ENCODE assay signal across 11 cellular contexts in genomic region chr3:50241163-50241562, GRCh38. TPM values are rescaled to one million over a fixed set of nuclear protein-coding genes. Genes with fewer than 3 reads are reported as not detected.
A peak's percentile ranks its signal among the peaks of the same experiment; 100 is the strongest.
DNase-seq lines count a peak whose midpoint lies in the region; ATAC-seq and TF ChIP-seq lines count a peak whose summit lies in the region.
"Had no signal": no experiment of that assay in that cellular context is flagged by ENCODE, and none has a peak within 500 bp of the region (broad histone marks: within the 10 kb centered on the region; RNA-seq: fewer than 3 reads in every experiment).

No MANE protein-coding gene starts in this region.

- no peaks in the 10 kb centered on the region for H3K27me3 ChIP-seq in BLaER1 treated with 17β-estradiol and CSF1 and Interleukin-3, amounts not matched to agents 10 nM and 100 nM
- H3K27me3 ChIP-seq in Loucy (ENCODE audit: insufficient read depth, low read length, poor library complexity, severe bottlenecking) = peaks cover 5% of the 10 kb centered on the region

- H3K27ac ChIP-seq in BLaER1 treated with 17β-estradiol and CSF1 and Interleukin-3, amounts not matched to agents 10 nM and 100 nM = peak overlapping the region; percentile 90 to 99 (median 94)

- H3K4me1 ChIP-seq in BLaER1 treated with 17β-estradiol and CSF1 and Interleukin-3, amounts not matched to agents 10 nM and 100 nM = peaks cover 73 to 86% (median 81%) of the 10 kb centered on the region in 10 experiments
- peaks cover 57% of the 10 kb centered on the region for H3K4me1 ChIP-seq in Loucy (ENCODE audit: insufficient read depth, low read length, poor library complexity, severe bottlenecking)

- H3K9me3 ChIP-seq in BLaER1 treated with 17β-estradiol and CSF1 and Interleukin-3, amounts not matched to agents 10 nM and 100 nM (replicated peaks in 1 of 11) = no peaks in the 10 kb centered on the region
- no peaks in the 10 kb centered on the region for H3K9me3 ChIP-seq in Loucy (ENCODE audit: insufficient read depth, low read depth, low read length)

- no peak overlapping the region for H3K4me3 Mint-ChIP-seq in chondrocyte (ENCODE audit: unreplicated experiment)
- H3K4me3 Mint-ChIP-seq in natural killer cell treated with Interleukin-12 subunit alpha and Interleukin-12 subunit beta and Interleukin-15 and Interleukin-18, amount 100 ng/mL, for 72 hours = peak overlapping the region; percentile 96

- peak overlapping the region; percentile 73 to 99 (median 97) for H3K9ac ChIP-seq in BLaER1 treated with 17β-estradiol and CSF1 and Interleukin-3, amounts not matched to agents 10 nM and 100 nM
- H3K9ac ChIP-seq in Loucy (ENCODE audit: low read depth, low read length, poor library complexity, severe bottlenecking) = peak overlapping the region; percentile 56

- H3K36me3 Mint-ChIP-seq in chondrocyte (ENCODE audit: low read depth) = peaks cover 5% of the 10 kb centered on the region
- H3K36me3 Mint-ChIP-seq in natural killer cell treated with Interleukin-12 subunit alpha and Interleukin-12 subunit beta and Interleukin-15 and Interleukin-18, amount 100 ng/mL, for 72 hours = no peaks in the 10 kb centered on the region

- H4K20me1 ChIP-seq in BLaER1 treated with 17β-estradiol and CSF1 and Interleukin-3, amounts not matched to agents 10 nM and 100 nM = peaks cover 54 to 98% (median 76%) of the 10 kb centered on the region in 11 experiments
- peaks cover 90% of the 10 kb centered on the region for H4K20me1 ChIP-seq in Loucy (ENCODE audit: insufficient read depth, low read length, poor library complexity, severe bottlenecking)

- peaks cover 21 to 65% (median 44%) of the 10 kb centered on the region in 11 experiments; a peak in 20 of 22 replicates for H3K36me3 ChIP-seq in BLaER1 treated with 17β-estradiol and CSF1 and Interleukin-3, amounts not matched to agents 10 nM and 100 nM
- peaks cover 9% of the 10 kb centered on the region; the same call in 1 of the 2 replicates for H3K36me3 ChIP-seq in Loucy (ENCODE audit: insufficient read depth, low read length)

- no peak for ATAC-seq in natural killer cell treated with Interleukin-12 subunit alpha and Interleukin-12 subunit beta and Interleukin-15 and Interleukin-18, amount 100 ng/mL, for 72 hours
- ATAC-seq in GM19452 (IDR thresholded peaks at IDR 0.05; ENCODE audit: unreplicated experiment) (no peak), GM18517 (IDR thresholded peaks at IDR 0.05; ENCODE audit: unreplicated experiment) (no peak)

- DNase-seq in chondrocyte (ENCODE audit: low spot score) (no peak), GF-D8 (lab: John Stamatoyannopoulos, UW) (no peak), midbrain (lab: John Stamatoyannopoulos, UW) (no peak)
- DNase-seq in natural killer cell treated with Interleukin-12 subunit alpha and Interleukin-12 subunit beta and Interleukin-15 and Interleukin-18, amount 100 ng/mL, for 72 hours (ENCODE audit: low spot score) = no peak
- DNase-seq: HCEC 1CT, T1000 had no signal

- TF ChIP-seq CTCF in Loucy (conservative IDR thresholded peaks at IDR 0.05; ENCODE audit: low read length) (no peak), chondrocyte (IDR thresholded peaks at IDR 0.05) (no peak)

- H2AFZ ChIP-seq in Loucy (ENCODE audit: low read length) = no peak overlapping the region

- peak overlapping the region; percentile 84 for H3K27ac Mint-ChIP-seq in chondrocyte (ENCODE audit: unreplicated experiment)
- peak overlapping the region; percentile 97 to 99 for H3K27ac Mint-ChIP-seq in natural killer cell treated with Interleukin-12 subunit alpha and Interleukin-12 subunit beta and Interleukin-15 and Interleukin-18, amount 100 ng/mL, for 72 hours

- no peaks in the 10 kb centered on the region for H3K27me3 Mint-ChIP-seq in chondrocyte (ENCODE audit: low read depth)
- no peaks in the 10 kb centered on the region for H3K27me3 Mint-ChIP-seq in natural killer cell treated with Interleukin-12 subunit alpha and Interleukin-12 subunit beta and Interleukin-15 and Interleukin-18, amount 100 ng/mL, for 72 hours

- H3F3A ChIP-seq in Loucy (ENCODE audit: low read depth) = peaks cover 3% of the 10 kb centered on the region; the same call in 1 of the 2 replicates

- no peaks in the 10 kb centered on the region for H3K9me3 Mint-ChIP-seq in chondrocyte (ENCODE audit: low read depth)
- H3K9me3 Mint-ChIP-seq in natural killer cell treated with Interleukin-12 subunit alpha and Interleukin-12 subunit beta and Interleukin-15 and Interleukin-18, amount 100 ng/mL, for 72 hours = no peaks in the 10 kb centered on the region

- H3K9me2 ChIP-seq in Loucy (replicated peaks; ENCODE audit: low read depth, low read length) = no peaks in the 10 kb centered on the region

- peak overlapping the region in 7 of 10 experiments; percentile 33 to 100 (median 52); a peak in 11 of 20 replicates for H3K4me3 ChIP-seq in BLaER1 treated with 17β-estradiol and CSF1 and Interleukin-3, amounts not matched to agents 10 nM and 100 nM
- peak overlapping the region; percentile 32 for H3K4me3 ChIP-seq in Loucy (ENCODE audit: low read length, poor library complexity, severe bottlenecking)

- peaks cover 96% of the 10 kb centered on the region for H3K79me2 ChIP-seq in Loucy (ENCODE audit: insufficient read depth, low read length)

- H3K4me2 ChIP-seq in BLaER1 treated with 17β-estradiol and CSF1 and Interleukin-3, amounts not matched to agents 10 nM and 100 nM = peak overlapping the region; percentile 90 to 100 (median 97)
- H3K4me2 ChIP-seq in Loucy (ENCODE audit: low read depth, low read length, poor library complexity, severe bottlenecking) = peak overlapping the region; percentile 99

- H3K4me1 Mint-ChIP-seq in chondrocyte (ENCODE audit: low read depth) = peaks cover 65% of the 10 kb centered on the region
- peaks cover 61 to 65% of the 10 kb centered on the region in 2 donors for H3K4me1 Mint-ChIP-seq in natural killer cell treated with Interleukin-12 subunit alpha and Interleukin-12 subunit beta and Interleukin-15 and Interleukin-18, amount 100 ng/mL, for 72 hours (ENCODE audit: low read depth in 2 of 2)

RNA-seq across cellular contexts. Expression of gene GNAI2, which starts 5.2 kb away (rescaled TPM):
- 388 to 444 TPM (median 443 TPM) in 3 replicates for total RNA-seq in chondrocyte
- 100 to 1,000 TPM; 331 to 413 TPM for total RNA-seq in natural killer cell treated with Interleukin-12 subunit alpha and Interleukin-12 subunit beta and Interleukin-15 and Interleukin-18, amount 100 ng/mL, for 72 hours

RNA-seq across cellular contexts. Expression of gene SEMA3B, which starts 27.8 kb away (rescaled TPM):
- 9.6 to 16.4 TPM (median 14.9 TPM) in 3 replicates for total RNA-seq in chondrocyte
- 1 to 10 TPM in 1 of 2 donors, under 1 TPM in 1; 0.89 to 1.2 TPM for total RNA-seq in natural killer cell treated with Interleukin-12 subunit alpha and Interleukin-12 subunit beta and Interleukin-15 and Interleukin-18, amount 100 ng/mL, for 72 hours

RNA-seq across cellular contexts. Expression of gene SLC38A3, which starts 36.1 kb away (rescaled TPM):
- total RNA-seq in chondrocyte = 1.00 to 1.9 TPM (median 1.2 TPM) in 3 replicates
- total RNA-seq in natural killer cell treated with Interleukin-12 subunit alpha and Interleukin-12 subunit beta and Interleukin-15 and Interleukin-18, amount 100 ng/mL, for 72 hours = not detected

RNA-seq across cellular contexts. Expression of gene LSMEM2, which starts 37.7 kb away (rescaled TPM):
- not detected in 3 replicates for total RNA-seq in chondrocyte
- not detected for total RNA-seq in natural killer cell treated with Interleukin-12 subunit alpha and Interleukin-12 subunit beta and Interleukin-15 and Interleukin-18, amount 100 ng/mL, for 72 hours
- total RNA-seq: LHCN-M2 had no signal

RNA-seq across cellular contexts. Expression of gene GNAT1, which starts 49.8 kb away (rescaled TPM):
- total RNA-seq in chondrocyte = not detected in 3 replicates
- not detected for total RNA-seq in natural killer cell treated with Interleukin-12 subunit alpha and Interleukin-12 subunit beta and Interleukin-15 and Interleukin-18, amount 100 ng/mL, for 72 hours
- total RNA-seq: LHCN-M2 had no signal
